Comparison of ENCODE assay signal across 2 cellular contexts in the genomic region with DNA sequence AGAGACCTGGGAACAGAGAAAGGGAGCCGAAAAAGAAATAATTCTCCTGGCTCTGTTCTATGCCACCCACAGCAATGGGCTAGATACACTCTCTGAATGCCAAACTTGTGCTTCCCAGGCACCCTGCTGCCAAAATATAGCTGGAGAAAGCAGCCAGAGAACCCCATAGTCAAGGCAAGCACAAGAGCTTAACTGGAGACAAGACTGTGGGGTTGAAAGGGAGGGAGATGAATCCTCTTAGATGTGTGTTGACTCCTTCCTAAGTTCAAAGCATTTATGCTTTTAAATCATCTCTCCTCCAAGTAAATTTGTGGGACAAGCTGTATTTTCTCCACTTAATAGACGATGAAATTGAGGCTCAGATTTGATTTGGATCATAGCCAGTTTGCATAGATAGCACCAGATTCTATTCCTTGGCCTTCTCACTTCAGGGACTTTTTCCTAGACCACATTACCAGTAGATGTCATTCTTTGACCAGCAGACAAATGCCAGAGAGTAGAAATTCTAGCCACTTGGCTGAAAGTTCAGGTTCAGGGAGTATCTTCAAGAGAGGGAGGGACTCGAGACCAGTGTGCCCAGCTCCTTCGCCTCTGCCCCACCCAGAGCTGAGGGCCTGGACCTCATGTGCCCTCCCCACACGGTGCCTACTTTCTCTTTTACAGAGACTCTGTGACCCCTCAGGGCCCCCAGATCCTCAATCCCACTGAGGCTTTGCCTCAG.
TF ChIP-seq lines count a peak whose summit lies in the region.

No MANE protein-coding gene starts in this region.

TF ChIP-seq in liver, 16 proteins besides CTCF, POLR2A, EP300 and RAD21:
- TF ChIP-seq, protein P1, sequence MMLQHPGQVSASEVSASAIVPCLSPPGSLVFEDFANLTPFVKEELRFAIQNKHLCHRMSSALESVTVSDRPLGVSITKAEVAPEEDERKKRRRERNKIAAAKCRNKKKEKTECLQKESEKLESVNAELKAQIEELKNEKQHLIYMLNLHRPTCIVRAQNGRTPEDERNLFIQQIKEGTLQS (IDR thresholded peaks at IDR 0.05), result no peak
- TF ChIP-seq GABPA (IDR thresholded peaks at IDR 0.05 in 1 of 2, conservative IDR thresholded peaks at IDR 0.05 in 1 of 2) (no peak), JUND (IDR thresholded peaks at IDR 0.05) (no peak), FOXA1 (IDR thresholded peaks at IDR 0.05) (no peak), RXRA (IDR thresholded peaks at IDR 0.05) (no peak), HNF4A (conservative IDR thresholded peaks at IDR 0.05) (no peak)
- TF ChIP-seq, protein P2, sequence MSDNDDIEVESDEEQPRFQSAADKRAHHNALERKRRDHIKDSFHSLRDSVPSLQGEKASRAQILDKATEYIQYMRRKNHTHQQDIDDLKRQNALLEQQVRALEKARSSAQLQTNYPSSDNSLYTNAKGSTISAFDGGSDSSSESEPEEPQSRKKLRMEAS (IDR thresholded peaks at IDR 0.05), result no peak

TF ChIP-seq in HepG2, 621 proteins besides CTCF, POLR2A, EP300 and RAD21:
- TF ChIP-seq ZNF883 (CRISPR knock-in tag; IDR thresholded peaks at IDR 0.05; ENCODE audit: not compliant biosample characterization) (no peak), SRSF4 (IDR thresholded peaks at IDR 0.05; ENCODE audit: low read depth, low read length, poor library complexity, severe bottlenecking) (no peak), ZNF136 (CRISPR knock-in tag; IDR thresholded peaks at IDR 0.05; ENCODE audit: low read depth) (no peak), HINFP (CRISPR knock-in tag; IDR thresholded peaks at IDR 0.05; ENCODE audit: low read depth) (no peak), GATA4 (IDR thresholded peaks at IDR 0.05; ENCODE audit: borderline replicate concordance, low read depth) (no peak), KDM4B (CRISPR knock-in tag; IDR thresholded peaks at IDR 0.05) (no peak), MLLT10 (CRISPR knock-in tag; IDR thresholded peaks at IDR 0.05) (no peak), MAFK (conservative IDR thresholded peaks at IDR 0.05 in 1 of 2, IDR thresholded peaks at IDR 0.05 in 1 of 2; ENCODE audit: low read length in 2 of 2) (no peak), ZNF772 (CRISPR knock-in tag; IDR thresholded peaks at IDR 0.05) (no peak), ZNF562 (CRISPR knock-in tag; IDR thresholded peaks at IDR 0.05; ENCODE audit: borderline replicate concordance) (no peak), HNRNPUL1 (IDR thresholded peaks at IDR 0.05; ENCODE audit: low read depth, low read length) (no peak), TCF12 (IDR thresholded peaks at IDR 0.05) (no peak), TCF12 (CRISPR knock-in tag; IDR thresholded peaks at IDR 0.05) (no peak), ZNF607 (CRISPR knock-in tag; IDR thresholded peaks at IDR 0.05; ENCODE audit: borderline replicate concordance) (no peak), ZNF451 (CRISPR knock-in tag; IDR thresholded peaks at IDR 0.05) (no peak), KLF6 (CRISPR knock-in tag; IDR thresholded peaks at IDR 0.05) (no peak)
- TF ChIP-seq, protein P3, sequence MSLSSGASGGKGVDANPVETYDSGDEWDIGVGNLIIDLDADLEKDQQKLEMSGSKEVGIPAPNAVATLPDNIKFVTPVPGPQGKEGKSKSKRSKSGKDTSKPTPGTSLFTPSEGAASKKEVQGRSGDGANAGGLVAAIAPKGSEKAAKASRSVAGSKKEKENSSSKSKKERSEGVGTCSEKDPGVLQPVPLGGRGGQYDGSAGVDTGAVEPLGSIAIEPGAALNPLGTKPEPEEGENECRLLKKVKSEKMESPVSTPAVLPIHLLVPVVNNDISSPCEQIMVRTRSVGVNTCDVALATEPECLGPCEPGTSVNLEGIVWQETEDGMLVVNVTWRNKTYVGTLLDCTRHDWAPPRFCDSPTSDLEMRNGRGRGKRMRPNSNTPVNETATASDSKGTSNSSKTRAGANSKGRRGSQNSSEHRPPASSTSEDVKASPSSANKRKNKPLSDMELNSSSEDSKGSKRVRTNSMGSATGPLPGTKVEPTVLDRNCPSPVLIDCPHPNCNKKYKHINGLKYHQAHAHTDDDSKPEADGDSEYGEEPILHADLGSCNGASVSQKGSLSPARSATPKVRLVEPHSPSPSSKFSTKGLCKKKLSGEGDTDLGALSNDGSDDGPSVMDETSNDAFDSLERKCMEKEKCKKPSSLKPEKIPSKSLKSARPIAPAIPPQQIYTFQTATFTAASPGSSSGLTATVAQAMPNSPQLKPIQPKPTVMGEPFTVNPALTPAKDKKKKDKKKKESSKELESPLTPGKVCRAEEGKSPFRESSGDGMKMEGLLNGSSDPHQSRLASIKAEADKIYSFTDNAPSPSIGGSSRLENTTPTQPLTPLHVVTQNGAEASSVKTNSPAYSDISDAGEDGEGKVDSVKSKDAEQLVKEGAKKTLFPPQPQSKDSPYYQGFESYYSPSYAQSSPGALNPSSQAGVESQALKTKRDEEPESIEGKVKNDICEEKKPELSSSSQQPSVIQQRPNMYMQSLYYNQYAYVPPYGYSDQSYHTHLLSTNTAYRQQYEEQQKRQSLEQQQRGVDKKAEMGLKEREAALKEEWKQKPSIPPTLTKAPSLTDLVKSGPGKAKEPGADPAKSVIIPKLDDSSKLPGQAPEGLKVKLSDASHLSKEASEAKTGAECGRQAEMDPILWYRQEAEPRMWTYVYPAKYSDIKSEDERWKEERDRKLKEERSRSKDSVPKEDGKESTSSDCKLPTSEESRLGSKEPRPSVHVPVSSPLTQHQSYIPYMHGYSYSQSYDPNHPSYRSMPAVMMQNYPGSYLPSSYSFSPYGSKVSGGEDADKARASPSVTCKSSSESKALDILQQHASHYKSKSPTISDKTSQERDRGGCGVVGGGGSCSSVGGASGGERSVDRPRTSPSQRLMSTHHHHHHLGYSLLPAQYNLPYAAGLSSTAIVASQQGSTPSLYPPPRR (CRISPR knock-in tag; IDR thresholded peaks at IDR 0.05; ENCODE audit: borderline replicate concordance), result no peak
TF ChIP-seq in HepG2: peak in this region for 0.
